ENCODE assay signal across 11 cellular contexts in the genomic region with DNA sequence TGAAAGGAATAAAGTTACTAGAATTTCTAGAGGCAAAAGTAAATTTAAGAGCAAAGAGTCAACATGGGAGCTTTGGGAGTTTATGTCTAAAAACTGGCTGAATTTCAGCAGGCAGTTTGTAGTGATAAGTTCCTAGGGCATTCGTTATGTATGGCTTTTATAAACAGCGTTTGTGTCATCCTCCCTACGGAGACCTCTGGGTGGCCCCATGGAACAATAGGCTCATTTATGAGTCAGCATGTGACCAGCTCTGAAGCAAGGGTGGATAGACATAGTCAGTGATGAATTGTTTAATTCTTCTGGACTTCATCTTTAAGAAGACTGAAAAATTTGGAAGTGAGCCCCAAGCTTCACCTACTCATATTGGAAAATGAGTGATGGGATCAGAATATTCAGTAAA. TPM values are rescaled to one million over a fixed set of nuclear protein-coding genes. Genes with fewer than 3 reads are reported as not detected.
DNase-seq lines count a peak whose midpoint lies in the region; ATAC-seq and TF ChIP-seq lines count a peak whose summit lies in the region.
"Had no signal": no experiment of that assay in that cellular context is flagged by ENCODE, and none has a peak within 500 bp of the region (broad histone marks: within the 10 kb centered on the region; RNA-seq: fewer than 3 reads in every experiment).

No MANE protein-coding gene starts in this region.

- H3K4me3 ChIP-seq in aorta (ENCODE audit: low read length in 2 of 2), result no peak overlapping the region

- no peaks in the 10 kb centered on the region for H3K9me3 ChIP-seq in aorta (ENCODE audit: control insufficient read depth, low read length)

- H3K4me1 Mint-ChIP-seq in osteocyte (ENCODE audit: unreplicated experiment), result peaks cover 5% of the 10 kb centered on the region

- no peaks in the 10 kb centered on the region for H3K27me3 ChIP-seq in aorta (ENCODE audit: control insufficient read depth in 1 of 2, insufficient read depth in 2 of 2, low read length in 1 of 2)

- no peaks in the 10 kb centered on the region for H3K36me3 Mint-ChIP-seq in osteocyte (ENCODE audit: unreplicated experiment)

- no peak overlapping the region for H3K27ac Mint-ChIP-seq in osteocyte (ENCODE audit: unreplicated experiment)

- no peak overlapping the region for H3K27ac ChIP-seq in aorta (ENCODE audit: low read depth in 1 of 2, low read length in 2 of 2)

- intact Hi-C loops in left colon (cut with DNase I, micrococcal nuclease), result no loop called here
- intact Hi-C loops in aorta (cut with DNase I), result no loop called here

- TF ChIP-seq CTCF in osteocyte (IDR thresholded peaks at IDR 0.05), result no peak

- H3K9me3 Mint-ChIP-seq in osteocyte (ENCODE audit: unreplicated experiment), result no peaks in the 10 kb centered on the region

- H3K4me1 ChIP-seq in aorta (ENCODE audit: control insufficient read depth in 1 of 2, insufficient read depth in 2 of 2, low read length in 2 of 2), result no peaks in the 10 kb centered on the region

- ATAC-seq in left colon, result peak; percentile 44
- ATAC-seq in aorta (ENCODE audit: low FRiP score), result no peak

- WGBS in aorta, 2 donors, result 2 to 12% methylated on average over 3 of the region's 3 CpGs

- DNase-seq in COLO668 (lab: John Stamatoyannopoulos, UW; ENCODE audit: unreplicated experiment) (peak; percentile 3), HT-29 (ENCODE audit: low spot score) (peak; percentile 90), astrocyte of the hippocampus (ENCODE audit: low read depth, low spot score) (peak; percentile 29), left colon (no peak), SIG-M5 (lab: John Stamatoyannopoulos, UW) (no peak), osteocyte (ENCODE audit: extremely low spot score, unreplicated experiment) (no peak), aorta (no peak)
- DNase-seq in central memory CD4-positive, alpha-beta T cell, result no peak
- DNase-seq: activated naive CD4-positive, alpha-beta T cell treated with Interleukin-2 at 50 U/mL for 16 hours; DND-41; NCI-H524 treated with DMSO at 0.1 percent for 48 hours had no signal

- H3K36me3 ChIP-seq in aorta (ENCODE audit: control insufficient read depth in 1 of 2, insufficient read depth in 2 of 2, low read length in 1 of 2), result no peaks in the 10 kb centered on the region

- no peaks in the 10 kb centered on the region for H3K27me3 Mint-ChIP-seq in osteocyte (ENCODE audit: unreplicated experiment)

- H3K4me3 Mint-ChIP-seq in osteocyte (ENCODE audit: unreplicated experiment), result no peak overlapping the region

RNA-seq across cellular contexts. Expression of gene SVIP, which starts 37.1 kb away (rescaled TPM):
- total RNA-seq in HT-29 (2014; rRNA removed; shearing (Covaris generic)), result 7.3 and 9.1 TPM in 2 replicates
- 10 to 100 TPM; 21.7 to 30.2 TPM for total RNA-seq in left colon
- total RNA-seq in osteocyte, result 8.4 and 12.1 TPM in 2 replicates
- total RNA-seq in aorta, result 10 to 100 TPM; 13.5 to 19.9 TPM
- polyA plus RNA-seq in aorta, result 10 to 100 TPM; 12.5 to 28.4 TPM

Comparison
In these comparisons a context has a peak if more than half of its experiments do, and no peak if none do; other contexts are left out.
1. DNase-seq: peak in COLO668 (single experiment), HT-29 (single experiment) and astrocyte of the hippocampus (single experiment); none in left colon (0 of 2), SIG-M5 (single experiment), osteocyte (single experiment), central memory CD4-positive, alpha-beta T cell (single experiment) and aorta (0 of 2).